Comparison of ENCODE assay signal across 17 cellular contexts in genomic region chr4:145782756-145783155, GRCh38.
"Had no signal": no experiment of that assay in that cellular context is flagged by ENCODE, and none has a peak within 500 bp of the region (broad histone marks: within the 10 kb centered on the region; RNA-seq: fewer than 3 reads in every experiment).

No MANE protein-coding gene starts in this region.

- H3K27me3 ChIP-seq: breast epithelium, heart left ventricle, left lung, neural progenitor cell had no signal

- H3K9me3 Mint-ChIP-seq: type B pancreatic cell had no signal

- H3K4me3 Mint-ChIP-seq: activated B cell treated with CpG ODN at 0.5 μM for 24 hours; activated T-helper 1 cell treated with anti-CD3 and anti-CD28 coated beads, Interleukin-12 subunit alpha, Interleukin-12 subunit beta, Interleukin-2, Interleukin-4 antibody, amounts not matched to agents 30 ng/mL and 10 ng/mL and 1 ng/mL, durations not matched to agents 14 hours and 24 hours and 36 hours; neural progenitor cell; T-helper 17 cell; type B pancreatic cell had no signal

- H3K4me1 Mint-ChIP-seq: activated B cell treated with CpG ODN at 0.5 μM for 24 hours, T-helper 17 cell had no signal

- H3K27me3 Mint-ChIP-seq: activated B cell treated with CpG ODN at 0.5 μM for 24 hours, T-helper 17 cell, type B pancreatic cell had no signal

- H3K27ac Mint-ChIP-seq: activated B cell treated with CpG ODN at 0.5 μM for 24 hours, neural progenitor cell, T-helper 17 cell, type B pancreatic cell had no signal

- H3K9ac ChIP-seq: neural progenitor cell, parathyroid adenoma had no signal

- H3K4me3 ChIP-seq: breast epithelium, heart left ventricle, left lung, neural progenitor cell, skin epidermis had no signal

- DNase-seq: activated B cell treated with CpG ODN at 0.5 μM for 24 hours; activated naive CD4-positive, alpha-beta T cell treated with Interleukin-2 at 50 U/mL for 16 hours; amniotic stem cell; foreskin melanocyte; heart left ventricle; islet precursor cell; left lung; mesendoderm; retina; SHP77 treated with DMSO at 0.1 percent for 48 hours; T-helper 17 cell had no signal

- H3K27ac ChIP-seq: breast epithelium, left lung, neural progenitor cell, parathyroid adenoma, skin epidermis had no signal

- H3K36me3 ChIP-seq: breast epithelium, left lung, neural progenitor cell had no signal

- H3K4me2 ChIP-seq: neural progenitor cell had no signal

- H3K79me2 ChIP-seq: parathyroid adenoma had no signal

- H2AFZ ChIP-seq: neural progenitor cell, parathyroid adenoma had no signal

- H3K4me1 ChIP-seq: left lung, neural progenitor cell, parathyroid adenoma had no signal
